14 cellular contexts compared by ENCODE assay signal in genomic region chr16:1258906-1259759, GRCh38. TPM values are rescaled to one million over a fixed set of nuclear protein-coding genes. Genes with fewer than 3 reads are reported as not detected.
DNase-seq lines count a peak whose midpoint lies in the region; ATAC-seq and TF ChIP-seq lines count a peak whose summit lies in the region.
"Had no signal": no experiment of that assay in that cellular context is flagged by ENCODE, and none has a peak within 500 bp of the region (broad histone marks: within the 10 kb centered on the region; RNA-seq: fewer than 3 reads in every experiment).

No MANE protein-coding gene starts in this region.

- CTCF ChIA-PET in activated B cell treated with CpG ODN at 0.5 μM for 24 hours (lab: Charles Lee) = no interaction called here

- H3K27me3 Mint-ChIP-seq in activated B cell treated with CpG ODN at 0.5 μM for 24 hours (peaks cover 21% of the 10 kb centered on the region), natural killer cell (ENCODE audit: low read depth in 2 of 2) (peaks cover 8 to 19% of the 10 kb centered on the region in 2 donors)

- H3K36me3 Mint-ChIP-seq in activated B cell treated with CpG ODN at 0.5 μM for 24 hours (ENCODE audit: low read depth) (no peaks in the 10 kb centered on the region), natural killer cell (no peaks in the 10 kb centered on the region)

- H3K4me3 ChIP-seq in H7 (ENCODE audit: insufficient read depth, low read depth, low read length) = no peak overlapping the region
- no peak overlapping the region for H3K4me3 ChIP-seq in sigmoid colon
- H3K4me3 ChIP-seq: colonic mucosa, lower lobe of right lung, psoas muscle had no signal

- H3K27ac ChIP-seq in sigmoid colon = no peak overlapping the region
- H3K27ac ChIP-seq: C4-2B, colonic mucosa, lower lobe of right lung, psoas muscle had no signal

- no peaks in the 10 kb centered on the region for H3K9me3 Mint-ChIP-seq in activated B cell treated with CpG ODN at 0.5 μM for 24 hours
- H3K9me3 Mint-ChIP-seq in natural killer cell = no peaks in the 10 kb centered on the region

- WGBS in sigmoid colon, 2 donors = 9 to 17% methylated on average over 42 of the region's 42 CpGs

- no peak overlapping the region for H3K27ac Mint-ChIP-seq in activated B cell treated with CpG ODN at 0.5 μM for 24 hours
- peak overlapping the region in 1 of 2 donors; percentile 27 for H3K27ac Mint-ChIP-seq in natural killer cell

- TF ChIP-seq POLR2A in sigmoid colon (IDR thresholded peaks at IDR 0.05) = no peak

- ATAC-seq in activated B cell treated with CpG ODN at 0.5 μM for 24 hours (ENCODE audit: low read depth) (no peak), natural killer cell (peak; percentile 30 to 71 (median 67))
- ATAC-seq: lower lobe of right lung, psoas muscle had no signal

- peaks cover 5% of the 10 kb centered on the region for H3K4me1 Mint-ChIP-seq in activated B cell treated with CpG ODN at 0.5 μM for 24 hours
- peaks cover 5 to 6% of the 10 kb centered on the region in 2 donors for H3K4me1 Mint-ChIP-seq in natural killer cell

- H3K9me3 ChIP-seq in sigmoid colon = no peaks in the 10 kb centered on the region
- H3K9me3 ChIP-seq: colonic mucosa, lower lobe of right lung, psoas muscle had no signal

- intact Hi-C loops in activated B cell treated with CpG ODN at 0.5 μM for 24 hours (cut with micrococcal nuclease) (no loop called here), natural killer cell (cut with micrococcal nuclease) (no loop called here), sigmoid colon (cut with DNase I) (no loop called here)

- TF ChIP-seq CTCF in activated B cell treated with CpG ODN at 0.5 μM for 24 hours (IDR thresholded peaks at IDR 0.05) (no peak), natural killer cell (IDR thresholded peaks at IDR 0.05) (no peak), sigmoid colon (IDR thresholded peaks at IDR 0.05) (no peak)

- POLR2A ChIA-PET in activated B cell treated with CpG ODN at 0.5 μM for 24 hours (lab: Charles Lee) = interaction anchor here (0.6 kb wide), 1 partner anchor 480 kb away, joined by 4 read pairs; no protein-coding TSS in a partner anchor

- H3K4me3 Mint-ChIP-seq in activated B cell treated with CpG ODN at 0.5 μM for 24 hours (peak overlapping the region; percentile 44), natural killer cell (peak overlapping the region; percentile 82)

- peaks cover 0 to 3% (median 0%) of the 10 kb centered on the region in 4 donors for H3K4me1 ChIP-seq in sigmoid colon
- H3K4me1 ChIP-seq: colonic mucosa, lower lobe of right lung, psoas muscle had no signal

- no peak for TF ChIP-seq EP300 in sigmoid colon (IDR thresholded peaks at IDR 0.05)

- no peaks in the 10 kb centered on the region for H3K36me3 ChIP-seq in H7 (replicated peaks; ENCODE audit: control insufficient read depth, insufficient read depth, low read length)
- no peaks in the 10 kb centered on the region for H3K36me3 ChIP-seq in sigmoid colon
- H3K36me3 ChIP-seq: colonic mucosa, lower lobe of right lung had no signal

- DNase-seq in NOMO-1 treated with DMSO at 0.1 percent for 48 hours (lab: John Stamatoyannopoulos, UW; ENCODE audit: unreplicated experiment) = peak; percentile 12
- DNase-seq in NOMO-1 treated with dmso at 0.1 percent for 144 hours (lab: John Stamatoyannopoulos, UW; ENCODE audit: unreplicated experiment) = no peak
- peak; percentile 78 for DNase-seq in H7
- DNase-seq in activated B cell treated with CpG ODN at 0.5 μM for 24 hours = no peak
- no peak for DNase-seq in natural killer cell
- DNase-seq in GOT3 (lab: John Stamatoyannopoulos, UW) = no peak
- no peak for DNase-seq in NCI-H128 (lab: John Stamatoyannopoulos, UW; ENCODE audit: unreplicated experiment)
- no peak for DNase-seq in sigmoid colon
- DNase-seq: activated naive CD4-positive, alpha-beta T cell treated with Interleukin-2 at 50 U/mL for 16 hours; colonic mucosa; foreskin melanocyte; lower lobe of right lung had no signal

- H3K27me3 ChIP-seq in H7 (ENCODE audit: control insufficient read depth, insufficient read depth, low read length) (peaks cover 10% of the 10 kb centered on the region; the same call in 1 of the 2 replicates), sigmoid colon (peaks cover 12 to 76% (median 48%) of the 10 kb centered on the region in 3 donors)

RNA-seq across cellular contexts. Expression of gene TPSD1, which starts 3.3 kb away (rescaled TPM):
- total RNA-seq in H7 (2014; rRNA removed; shearing (Covaris generic)) = not detected in 2 replicates
- total RNA-seq in activated B cell treated with CpG ODN at 0.5 μM for 24 hours (not detected in 2 replicates), natural killer cell (1 to 10 TPM in 1 of 3 donors, not detected in 2; 3.2 TPM), sigmoid colon (1 to 10 TPM in 1 of 4 donors, not detected in 3; 5.3 TPM)
- polyA plus RNA-seq in sigmoid colon = 1 to 10 TPM in 1 of 3 donors, under 1 TPM in 1, not detected in 1; 0.71 to 1.2 TPM

RNA-seq across cellular contexts. Expression of gene TPSAB1, which starts 18.6 kb away (rescaled TPM):
- total RNA-seq in H7 (2014; rRNA removed; shearing (Covaris generic)) = not detected in 2 replicates
- not detected in 2 replicates for total RNA-seq in activated B cell treated with CpG ODN at 0.5 μM for 24 hours
- 10 to 100 TPM in 1 of 3 donors, under 1 TPM in 1, not detected in 1; 0.82 to 13.4 TPM for total RNA-seq in natural killer cell
- 100 to 1,000 TPM in 1 of 4 donors, 10 to 100 TPM in 3; 10.2 to 118 (median 17.3) TPM for total RNA-seq in sigmoid colon
- polyA plus RNA-seq in sigmoid colon = 10 to 100 TPM in 1 of 3 donors, 1 to 10 TPM in 2; 5.1 to 25.2 (median 8.9) TPM

RNA-seq across cellular contexts. Expression of gene TPSB2, which starts 29.1 kb away (rescaled TPM):
- total RNA-seq in H7 (2014; rRNA removed; shearing (Covaris generic)) = not detected in 2 replicates
- not detected in 2 replicates for total RNA-seq in activated B cell treated with CpG ODN at 0.5 μM for 24 hours
- total RNA-seq in natural killer cell = 10 to 100 TPM in 1 of 3 donors, not detected in 2; 12.6 TPM
- 100 to 1,000 TPM in 1 of 4 donors, 10 to 100 TPM in 3; 12.2 to 182 (median 17.6) TPM for total RNA-seq in sigmoid colon
- polyA plus RNA-seq in sigmoid colon = 10 to 100 TPM in 2 of 3 donors, 1 to 10 TPM in 1; 7.9 to 27.6 (median 11.0) TPM

RNA-seq across cellular contexts. Expression of gene TPSG1, which starts 34.1 kb away (rescaled TPM):
- total RNA-seq in H7 (2014; rRNA removed; shearing (Covaris generic)) = not detected in 2 replicates
- total RNA-seq in activated B cell treated with CpG ODN at 0.5 μM for 24 hours (not detected in 2 replicates), natural killer cell (under 1 TPM in 1 of 3 donors, not detected in 2; 0.40 TPM), sigmoid colon (1 to 10 TPM in 1 of 4 donors, not detected in 3; 1.4 TPM)
- 10 to 100 TPM; 21.5 to 73.9 (median 59.9) TPM for polyA plus RNA-seq in sigmoid colon
- total RNA-seq: psoas muscle had no signal

RNA-seq across cellular contexts. Expression of gene UBE2I, which starts 50.3 kb away (rescaled TPM):
- total RNA-seq in H7 (2014; rRNA removed; shearing (Covaris generic)) = 79.9 and 80.2 TPM in 2 replicates
- total RNA-seq in activated B cell treated with CpG ODN at 0.5 μM for 24 hours = 220 and 240 TPM in 2 replicates
- total RNA-seq in natural killer cell = 100 to 1,000 TPM; 367 to 412 (median 383) TPM
- 10 to 100 TPM; 44.0 to 95.3 (median 61.5) TPM for total RNA-seq in sigmoid colon
- 10 to 100 TPM; 38.4 to 85.1 (median 45.3) TPM for polyA plus RNA-seq in sigmoid colon

Comparison
In these comparisons a context has a peak if more than half of its experiments do, and no peak if none do; other contexts are left out.
1. DNase-seq: peak in NOMO-1 treated with DMSO at 0.1 percent for 48 hours (single experiment) and H7 (single experiment); none in NOMO-1 treated with dmso at 0.1 percent for 144 hours (single experiment), activated B cell treated with CpG ODN at 0.5 μM for 24 hours (single experiment), natural killer cell (single experiment), GOT3 (single experiment), NCI-H128 (single experiment) and sigmoid colon (single experiment).